In the genomic region with DNA sequence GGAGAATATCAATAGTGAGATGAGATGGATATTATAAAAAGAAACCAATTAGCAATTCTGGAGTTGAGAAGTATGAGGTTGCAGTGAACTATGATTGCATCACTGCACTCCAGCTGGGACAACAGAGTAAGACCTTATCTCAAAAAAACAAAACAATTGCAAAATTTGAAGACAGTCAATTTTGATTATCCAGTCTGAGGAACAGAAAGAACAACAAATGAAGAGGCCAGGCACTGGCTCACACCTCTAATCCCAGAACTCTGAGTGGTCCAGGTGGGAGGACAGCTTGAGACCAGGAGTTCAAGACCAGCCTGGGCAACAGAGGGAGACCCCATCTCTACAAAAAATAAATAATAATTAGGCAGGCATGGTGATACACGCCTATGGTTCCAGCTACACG, we compare ENCODE assay signal across 13 cellular contexts. TPM values are rescaled to one million over a fixed set of nuclear protein-coding genes. Genes with fewer than 3 reads are reported as not detected.
A peak's percentile ranks its signal among the peaks of the same experiment; 100 is the strongest.
DNase-seq lines count a peak whose midpoint lies in the region; ATAC-seq and TF ChIP-seq lines count a peak whose summit lies in the region.
"Had no signal": no experiment of that assay in that cellular context is flagged by ENCODE, and none has a peak within 500 bp of the region (broad histone marks: within the 10 kb centered on the region; RNA-seq: fewer than 3 reads in every experiment).

No MANE protein-coding gene starts in this region.

- ATAC-seq in upper lobe of right lung (no peak), SK-N-SH treated with all-trans-retinoic acid at 6 μM for 48 hours (no peak)

- no peaks in the 10 kb centered on the region for H3K27me3 ChIP-seq in upper lobe of right lung
- H3K27me3 ChIP-seq: thyroid gland had no signal

- no peaks in the 10 kb centered on the region for H3K9me3 ChIP-seq in upper lobe of right lung
- H3K9me3 ChIP-seq: thyroid gland had no signal

- no peaks in the 10 kb centered on the region for H3K9me3 Mint-ChIP-seq in activated naive CD4-positive, alpha-beta T cell treated with anti-CD3 and anti-CD28 coated beads for 36 hours

- no peaks in the 10 kb centered on the region for H3K27me3 Mint-ChIP-seq in activated naive CD4-positive, alpha-beta T cell treated with anti-CD3 and anti-CD28 coated beads for 36 hours (ENCODE audit: low read depth)

- no peaks in the 10 kb centered on the region for H3K36me3 ChIP-seq in upper lobe of right lung
- H3K36me3 ChIP-seq: thyroid gland had no signal

- H3K4me3 ChIP-seq in fibroblast of mammary gland (ENCODE audit: control insufficient read depth, low read depth, low read length), result no peak overlapping the region
- H3K4me3 ChIP-seq in upper lobe of right lung, result no peak overlapping the region
- H3K4me3 ChIP-seq: thyroid gland had no signal

- H3K4me1 Mint-ChIP-seq in activated naive CD4-positive, alpha-beta T cell treated with anti-CD3 and anti-CD28 coated beads for 36 hours (ENCODE audit: low read depth), result peaks cover 36% of the 10 kb centered on the region

- H3K27ac Mint-ChIP-seq in activated naive CD4-positive, alpha-beta T cell treated with anti-CD3 and anti-CD28 coated beads for 36 hours, result no peak overlapping the region

- no peaks in the 10 kb centered on the region for H3K36me3 Mint-ChIP-seq in activated naive CD4-positive, alpha-beta T cell treated with anti-CD3 and anti-CD28 coated beads for 36 hours (ENCODE audit: low read depth)

- intact Hi-C loops in activated naive CD4-positive, alpha-beta T cell treated with anti-CD3 and anti-CD28 coated beads for 36 hours (cut with micrococcal nuclease), result loop anchor here (5.0 kb wide), 1 partner anchor 170 kb away; a partner anchor contains a TSS
- intact Hi-C loops in upper lobe of right lung (cut with DNase I), result no loop called here

- H3K27ac ChIP-seq in VCaP (peak overlapping the region; percentile 69; the same call in 1 of the 2 replicates), upper lobe of right lung (peak overlapping the region; percentile 12)
- H3K27ac ChIP-seq: thyroid gland had no signal

- CTCF ChIA-PET in activated naive CD4-positive, alpha-beta T cell treated with anti-CD3 and anti-CD28 coated beads for 36 hours (lab: Charles Lee), result interaction anchor here (0.6 kb wide), 1 partner anchor 177 kb away, joined by 4 read pairs; no protein-coding TSS in a partner anchor

- peak; percentile 16 for DNase-seq in activated naive CD4-positive, alpha-beta T cell treated with anti-CD3 and anti-CD28 coated beads for 36 hours
- no peak for DNase-seq in activated naive CD4-positive, alpha-beta T cell treated with Interleukin-2 at 50 U/mL for 16 hours
- peak; percentile 37 for DNase-seq in fibroblast of mammary gland (ENCODE audit: low read depth)
- no peak for DNase-seq in upper lobe of right lung
- no peak for DNase-seq in NCI-H526 (lab: John Stamatoyannopoulos, UW)
- no peak for DNase-seq in dermis blood vessel endothelial cell
- DNase-seq: activated effector memory CD4-positive, alpha-beta T cell treated with anti-CD3 and anti-CD28 coated beads, Interleukin-2, amount 50 U/mL, for 16 hours; central memory CD4-positive, alpha-beta T cell; NCI-H1105 treated with DMSO at 0.1 percent for 48 hours; T-helper 9 cell had no signal

- peaks cover 35% of the 10 kb centered on the region for H3K4me1 ChIP-seq in upper lobe of right lung

- TF ChIP-seq CTCF in VCaP (conservative IDR thresholded peaks at IDR 0.05) (no peak), fibroblast of mammary gland (conservative IDR thresholded peaks at IDR 0.05; ENCODE audit: control insufficient read depth, insufficient read depth, low read depth, low read length) (no peak), upper lobe of right lung (IDR thresholded peaks at IDR 0.05) (no peak)

- no peak overlapping the region for H3K4me3 Mint-ChIP-seq in activated naive CD4-positive, alpha-beta T cell treated with anti-CD3 and anti-CD28 coated beads for 36 hours

TF ChIP-seq in SK-N-SH treated with all-trans-retinoic acid at 6 μM for 48 hours, 23 proteins besides CTCF, POLR2A, EP300 and RAD21:
- TF ChIP-seq ZFP3 (CRISPR knock-in tag; IDR thresholded peaks at IDR 0.05) (no peak), ZNF8 (CRISPR knock-in tag; IDR thresholded peaks at IDR 0.05) (no peak), TOX (CRISPR knock-in tag; IDR thresholded peaks at IDR 0.05; ENCODE audit: borderline replicate concordance) (no peak), OSR1 (CRISPR knock-in tag; IDR thresholded peaks at IDR 0.05) (no peak), GLIS3 (CRISPR knock-in tag; IDR thresholded peaks at IDR 0.05) (no peak), CSDC2 (CRISPR knock-in tag; IDR thresholded peaks at IDR 0.05) (no peak), ESRRG (CRISPR knock-in tag; IDR thresholded peaks at IDR 0.05) (no peak), SNAI2 (CRISPR knock-in tag; IDR thresholded peaks at IDR 0.05) (no peak), ZNF565 (CRISPR knock-in tag; conservative IDR thresholded peaks at IDR 0.05; ENCODE audit: low read depth) (no peak), ISL1 (CRISPR knock-in tag; IDR thresholded peaks at IDR 0.05) (no peak), BACH2 (CRISPR knock-in tag; IDR thresholded peaks at IDR 0.05; ENCODE audit: borderline replicate concordance) (no peak), ZFP30 (CRISPR knock-in tag; IDR thresholded peaks at IDR 0.05) (no peak), ARNTL (CRISPR knock-in tag; IDR thresholded peaks at IDR 0.05; ENCODE audit: borderline replicate concordance, low read depth) (no peak), TCF4 (CRISPR knock-in tag; IDR thresholded peaks at IDR 0.05; ENCODE audit: borderline replicate concordance) (no peak)
- TF ChIP-seq, protein P1, sequence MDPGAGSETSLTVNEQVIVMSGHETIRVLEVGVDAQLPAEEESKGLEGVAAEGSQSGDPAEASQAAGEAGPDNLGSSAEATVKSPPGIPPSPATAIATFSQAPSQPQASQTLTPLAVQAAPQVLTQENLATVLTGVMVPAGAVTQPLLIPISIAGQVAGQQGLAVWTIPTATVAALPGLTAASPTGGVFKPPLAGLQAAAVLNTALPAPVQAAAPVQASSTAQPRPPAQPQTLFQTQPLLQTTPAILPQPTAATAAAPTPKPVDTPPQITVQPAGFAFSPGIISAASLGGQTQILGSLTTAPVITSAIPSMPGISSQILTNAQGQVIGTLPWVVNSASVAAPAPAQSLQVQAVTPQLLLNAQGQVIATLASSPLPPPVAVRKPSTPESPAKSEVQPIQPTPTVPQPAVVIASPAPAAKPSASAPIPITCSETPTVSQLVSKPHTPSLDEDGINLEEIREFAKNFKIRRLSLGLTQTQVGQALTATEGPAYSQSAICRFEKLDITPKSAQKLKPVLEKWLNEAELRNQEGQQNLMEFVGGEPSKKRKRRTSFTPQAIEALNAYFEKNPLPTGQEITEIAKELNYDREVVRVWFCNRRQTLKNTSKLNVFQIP (CRISPR knock-in tag; IDR thresholded peaks at IDR 0.05; ENCODE audit: borderline replicate concordance, low read depth), result no peak
- TF ChIP-seq, protein P2, sequence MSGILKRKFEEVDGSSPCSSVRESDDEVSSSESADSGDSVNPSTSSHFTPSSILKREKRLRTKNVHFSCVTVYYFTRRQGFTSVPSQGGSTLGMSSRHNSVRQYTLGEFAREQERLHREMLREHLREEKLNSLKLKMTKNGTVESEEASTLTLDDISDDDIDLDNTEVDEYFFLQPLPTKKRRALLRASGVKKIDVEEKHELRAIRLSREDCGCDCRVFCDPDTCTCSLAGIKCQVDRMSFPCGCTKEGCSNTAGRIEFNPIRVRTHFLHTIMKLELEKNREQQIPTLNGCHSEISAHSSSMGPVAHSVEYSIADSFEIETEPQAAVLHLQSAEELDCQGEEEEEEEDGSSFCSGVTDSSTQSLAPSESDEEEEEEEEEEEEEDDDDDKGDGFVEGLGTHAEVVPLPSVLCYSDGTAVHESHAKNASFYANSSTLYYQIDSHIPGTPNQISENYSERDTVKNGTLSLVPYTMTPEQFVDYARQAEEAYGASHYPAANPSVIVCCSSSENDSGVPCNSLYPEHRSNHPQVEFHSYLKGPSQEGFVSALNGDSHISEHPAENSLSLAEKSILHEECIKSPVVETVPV (CRISPR knock-in tag; IDR thresholded peaks at IDR 0.05), result no peak
- TF ChIP-seq, protein P3, sequence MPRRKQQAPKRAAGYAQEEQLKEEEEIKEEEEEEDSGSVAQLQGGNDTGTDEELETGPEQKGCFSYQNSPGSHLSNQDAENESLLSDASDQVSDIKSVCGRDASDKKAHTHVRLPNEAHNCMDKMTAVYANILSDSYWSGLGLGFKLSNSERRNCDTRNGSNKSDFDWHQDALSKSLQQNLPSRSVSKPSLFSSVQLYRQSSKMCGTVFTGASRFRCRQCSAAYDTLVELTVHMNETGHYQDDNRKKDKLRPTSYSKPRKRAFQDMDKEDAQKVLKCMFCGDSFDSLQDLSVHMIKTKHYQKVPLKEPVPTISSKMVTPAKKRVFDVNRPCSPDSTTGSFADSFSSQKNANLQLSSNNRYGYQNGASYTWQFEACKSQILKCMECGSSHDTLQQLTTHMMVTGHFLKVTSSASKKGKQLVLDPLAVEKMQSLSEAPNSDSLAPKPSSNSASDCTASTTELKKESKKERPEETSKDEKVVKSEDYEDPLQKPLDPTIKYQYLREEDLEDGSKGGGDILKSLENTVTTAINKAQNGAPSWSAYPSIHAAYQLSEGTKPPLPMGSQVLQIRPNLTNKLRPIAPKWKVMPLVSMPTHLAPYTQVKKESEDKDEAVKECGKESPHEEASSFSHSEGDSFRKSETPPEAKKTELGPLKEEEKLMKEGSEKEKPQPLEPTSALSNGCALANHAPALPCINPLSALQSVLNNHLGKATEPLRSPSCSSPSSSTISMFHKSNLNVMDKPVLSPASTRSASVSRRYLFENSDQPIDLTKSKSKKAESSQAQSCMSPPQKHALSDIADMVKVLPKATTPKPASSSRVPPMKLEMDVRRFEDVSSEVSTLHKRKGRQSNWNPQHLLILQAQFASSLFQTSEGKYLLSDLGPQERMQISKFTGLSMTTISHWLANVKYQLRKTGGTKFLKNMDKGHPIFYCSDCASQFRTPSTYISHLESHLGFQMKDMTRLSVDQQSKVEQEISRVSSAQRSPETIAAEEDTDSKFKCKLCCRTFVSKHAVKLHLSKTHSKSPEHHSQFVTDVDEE (CRISPR knock-in tag; IDR thresholded peaks at IDR 0.05), result no peak
- TF ChIP-seq, protein P4, sequence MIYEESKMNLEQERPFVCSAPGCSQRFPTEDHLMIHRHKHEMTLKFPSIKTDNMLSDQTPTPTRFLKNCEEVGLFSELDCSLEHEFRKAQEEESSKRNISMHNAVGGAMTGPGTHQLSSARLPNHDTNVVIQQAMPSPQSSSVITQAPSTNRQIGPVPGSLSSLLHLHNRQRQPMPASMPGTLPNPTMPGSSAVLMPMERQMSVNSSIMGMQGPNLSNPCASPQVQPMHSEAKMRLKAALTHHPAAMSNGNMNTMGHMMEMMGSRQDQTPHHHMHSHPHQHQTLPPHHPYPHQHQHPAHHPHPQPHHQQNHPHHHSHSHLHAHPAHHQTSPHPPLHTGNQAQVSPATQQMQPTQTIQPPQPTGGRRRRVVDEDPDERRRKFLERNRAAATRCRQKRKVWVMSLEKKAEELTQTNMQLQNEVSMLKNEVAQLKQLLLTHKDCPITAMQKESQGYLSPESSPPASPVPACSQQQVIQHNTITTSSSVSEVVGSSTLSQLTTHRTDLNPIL (CRISPR knock-in tag; IDR thresholded peaks at IDR 0.05; ENCODE audit: low read depth), result no peak
TF ChIP-seq in SK-N-SH treated with all-trans-retinoic acid at 6 μM for 48 hours: peak in this region for 0.

RNA-seq across cellular contexts. Expression of a gene that starts 35.0 kb away (rescaled TPM):
- total RNA-seq in activated naive CD4-positive, alpha-beta T cell treated with anti-CD3 and anti-CD28 coated beads for 36 hours, result 10 to 100 TPM; 27.6 to 28.9 TPM
- total RNA-seq in upper lobe of right lung (72.4 TPM), dermis blood vessel endothelial cell (53.6 and 85.3 TPM in 2 replicates)

Comparison
In these comparisons a context has a peak if more than half of its experiments do, and no peak if none do; other contexts are left out.
1. DNase-seq: peak in activated naive CD4-positive, alpha-beta T cell treated with anti-CD3 and anti-CD28 coated beads for 36 hours (single experiment) and fibroblast of mammary gland (single experiment); none in activated naive CD4-positive, alpha-beta T cell treated with Interleukin-2 at 50 U/mL for 16 hours (single experiment), upper lobe of right lung (single experiment), NCI-H526 (0 of 2) and dermis blood vessel endothelial cell (single experiment).